Comparison of ENCODE assay signal across 8 cellular contexts in genomic region chr6:153129873-153130514, GRCh38. TPM values are rescaled to one million over a fixed set of nuclear protein-coding genes. Genes with fewer than 3 reads are reported as not detected.
DNase-seq lines count a peak whose midpoint lies in the region; ATAC-seq, FAIRE-seq and TF ChIP-seq lines count a peak whose summit lies in the region.

No MANE protein-coding gene starts in this region.

- CTCF ChIA-PET in A549 (lab: Yijun Ruan, JAX) (no interaction called here), activated B cell treated with CpG ODN at 0.5 μM for 24 hours (lab: Charles Lee) (no interaction called here)

- no peaks in the 10 kb centered on the region for H3K9me3 Mint-ChIP-seq in activated B cell treated with CpG ODN at 0.5 μM for 24 hours
- H3K9me3 Mint-ChIP-seq in glutamatergic neuron (ENCODE audit: unreplicated experiment) = peaks cover 20% of the 10 kb centered on the region

- H3K27ac ChIP-seq in A549 = peak overlapping the region; percentile 85 to 98

- TF ChIP-seq CTCF in A549 (IDR thresholded peaks at IDR 0.05) (no peak), activated B cell treated with CpG ODN at 0.5 μM for 24 hours (IDR thresholded peaks at IDR 0.05) (no peak), glutamatergic neuron (IDR thresholded peaks at IDR 0.05; ENCODE audit: partially characterized antibody, unreplicated experiment) (no peak)

- WGBS in A549 (ENCODE audit: missing lambda C conversion rate) = 2% methylated on average over 18 of the region's 53 CpGs

- H3K36me3 Mint-ChIP-seq in activated B cell treated with CpG ODN at 0.5 μM for 24 hours (ENCODE audit: low read depth) (no peaks in the 10 kb centered on the region), glutamatergic neuron (ENCODE audit: unreplicated experiment) (peaks cover 5% of the 10 kb centered on the region)

- peak overlapping the region; percentile 75 for H3K4me3 Mint-ChIP-seq in activated B cell treated with CpG ODN at 0.5 μM for 24 hours
- H3K4me3 Mint-ChIP-seq in glutamatergic neuron (ENCODE audit: unreplicated experiment) = peak overlapping the region; percentile 98

- peaks cover 38% of the 10 kb centered on the region for H3K27me3 Mint-ChIP-seq in activated B cell treated with CpG ODN at 0.5 μM for 24 hours
- peaks cover 11% of the 10 kb centered on the region for H3K27me3 Mint-ChIP-seq in glutamatergic neuron (ENCODE audit: unreplicated experiment)

- ATAC-seq in A549 (peak; percentile 40 to 69; a peak in 5 of 6 replicates), activated B cell treated with CpG ODN at 0.5 μM for 24 hours (ENCODE audit: low read depth) (no peak), HG03460 (IDR thresholded peaks at IDR 0.05; ENCODE audit: unreplicated experiment) (no peak), HG03045 (IDR thresholded peaks at IDR 0.05; ENCODE audit: unreplicated experiment) (no peak)

- DNase-seq in A549 (ENCODE audit: low read depth in 1 of 2, low spot score in 1 of 2) (no peak), GM19238 (ENCODE audit: insufficient read length, low spot score) (peak; percentile 7), activated B cell treated with CpG ODN at 0.5 μM for 24 hours (no peak), glutamatergic neuron (peak; percentile 68), posterior vena cava (ENCODE audit: low spot score) (peak; percentile 76), activated gamma-delta T cell treated with Interleukin-2 at 50 U/mL for 16 hours (no peak)

- TF ChIP-seq EP300 in A549 (IDR thresholded peaks at IDR 0.05) = no peak

- H3K4me1 ChIP-seq in A549 = peaks cover 24% of the 10 kb centered on the region

- H3K9me3 ChIP-seq in A549 = no peaks in the 10 kb centered on the region

- no peak for TF ChIP-seq POLR2A in A549 (IDR thresholded peaks at IDR 0.05; ENCODE audit: low read length)

- peak overlapping the region; percentile 94 for H3K4me3 ChIP-seq in A549

- no peak for FAIRE-seq in A549 (lab: Jason Lieb, UNC)

- TF ChIP-seq RAD21 in A549 (conservative IDR thresholded peaks at IDR 0.05 in 1 of 2, IDR thresholded peaks at IDR 0.05 in 1 of 2) = no peak

- H3K4me1 Mint-ChIP-seq in activated B cell treated with CpG ODN at 0.5 μM for 24 hours (peaks cover 21% of the 10 kb centered on the region), glutamatergic neuron (ENCODE audit: low read depth, unreplicated experiment) (peaks cover 14% of the 10 kb centered on the region)

- no peak overlapping the region for H3K27ac Mint-ChIP-seq in activated B cell treated with CpG ODN at 0.5 μM for 24 hours
- peak overlapping the region; percentile 96 for H3K27ac Mint-ChIP-seq in glutamatergic neuron (ENCODE audit: unreplicated experiment)

- POLR2A ChIA-PET in A549 (lab: Yijun Ruan, JAX) = no interaction called here
- POLR2A ChIA-PET in activated B cell treated with CpG ODN at 0.5 μM for 24 hours (lab: Charles Lee) = no interaction called here

- intact Hi-C loops in activated B cell treated with CpG ODN at 0.5 μM for 24 hours (cut with micrococcal nuclease) (no loop called here), posterior vena cava (cut with DNase I) (no loop called here)

- H3K4me2 ChIP-seq in A549 = peak overlapping the region; percentile 95

TF ChIP-seq in A549, 52 proteins besides CTCF, POLR2A, EP300 and RAD21:
- TF ChIP-seq CEBPB (IDR thresholded peaks at IDR 0.05) (no peak), MAX (IDR thresholded peaks at IDR 0.05) (0 out of 2 replicates have a peak, but pooled peaks have one; percentile 11)
TF ChIP-seq in A549: peak in this region for 1.

RNA-seq across cellular contexts. Expression of gene RGS17, which starts 1.1 kb away (rescaled TPM):
- polyA plus RNA-seq in A549 (2011; rRNA removed) (9.5 and 9.8 TPM in 2 replicates), A549 (2017; fragmentation: RNase III; extraction: RNeasy Plus Mini Kit Qiagen cat#74134 plus additional on column Dnase treatment) (2.5 to 3.2 TPM (median 2.5 TPM) in 3 replicates)
- polyA plus RNA-seq in A549 (2012; cell fraction: cytosol; rRNA removed) = 1.9 TPM in 2 replicates
- polyA plus RNA-seq in A549 (2012; cell fraction: nucleus; rRNA removed) = 1.1 and 1.9 TPM in 2 replicates
- polyA minus RNA-seq in A549 (2011; rRNA and poly(A)+ RNA removed) = 2.7 and 4.2 TPM in 2 replicates
- total RNA-seq in activated B cell treated with CpG ODN at 0.5 μM for 24 hours (not detected in 2 replicates), glutamatergic neuron (ENCODE audit: unreplicated experiment) (11.5 TPM), posterior vena cava (under 1 TPM; 0.28 to 0.62 TPM)

Comparison
In these comparisons a context has a peak if more than half of its experiments do, and no peak if none do; other contexts are left out.
1. ATAC-seq: peak in A549 (2 of 2); none in activated B cell treated with CpG ODN at 0.5 μM for 24 hours (single experiment), HG03460 (single experiment) and HG03045 (single experiment).
2. DNase-seq: peak in GM19238 (single experiment), glutamatergic neuron (single experiment) and posterior vena cava (single experiment); none in A549 (0 of 2), activated B cell treated with CpG ODN at 0.5 μM for 24 hours (single experiment) and activated gamma-delta T cell treated with Interleukin-2 at 50 U/mL for 16 hours (single experiment).